Comparison of ENCODE assay signal across 8 cellular contexts in genomic region chr16:381788-382717, GRCh38. TPM values are rescaled to one million over a fixed set of nuclear protein-coding genes. Genes with fewer than 3 reads are reported as not detected.
A peak's percentile ranks its signal among the peaks of the same experiment; 100 is the strongest.
DNase-seq lines count a peak whose midpoint lies in the region; ATAC-seq and TF ChIP-seq lines count a peak whose summit lies in the region.

PGAP6 (minus strand) TSS chr16:381978; CDS start chr16:381821, 157 bp downstream.

- H3K9me3 ChIP-seq in neutrophil (no peaks in the 10 kb centered on the region), thoracic aorta (no peaks in the 10 kb centered on the region)

- H3K36me3 ChIP-seq in neutrophil (peaks cover 9% of the 10 kb centered on the region), thoracic aorta (peaks cover 4% of the 10 kb centered on the region)

- no peaks in the 10 kb centered on the region for H3K27me3 ChIP-seq in neutrophil
- no peaks in the 10 kb centered on the region for H3K27me3 ChIP-seq in thoracic aorta (replicated peaks; ENCODE audit: insufficient read depth)

- TF ChIP-seq CTCF in neutrophil (IDR thresholded peaks at IDR 0.05) (no peak), thoracic aorta (IDR thresholded peaks at IDR 0.05) (no peak)

- ATAC-seq in HG03039 (IDR thresholded peaks at IDR 0.05; ENCODE audit: unreplicated experiment) (peak; percentile 44), thoracic aorta (ENCODE audit: insufficient number of reproducible peaks, low FRiP score, low read depth) (peak; percentile 45)

- H3K4me3 ChIP-seq in neutrophil (ENCODE audit: low read depth in 1 of 2, low read length in 1 of 2) (peak within 1 kb of the TSS; percentile 80 to 84), thoracic aorta (peak within 1 kb of the TSS; percentile 93)

- DNase-seq in NCI-H2107 (lab: John Stamatoyannopoulos, UW): peak; percentile 66
- no peak for DNase-seq in NCI-H2107 treated with DMSO at 0.1 percent for 48 hours (lab: John Stamatoyannopoulos, UW; ENCODE audit: unreplicated experiment)
- peak; percentile 49 for DNase-seq in RPMI7951 (ENCODE audit: low read depth)
- peak; percentile 64 for DNase-seq in activated naive CD4-positive, alpha-beta T cell treated with Interleukin-2 at 50 U/mL for 16 hours
- DNase-seq in globus pallidus (ENCODE audit: low spot score): peak; percentile 77
- DNase-seq in thoracic aorta (ENCODE audit: low spot score): no peak

- H3K27ac ChIP-seq in neutrophil: peak within 1 kb of the TSS; percentile 97
- H3K27ac ChIP-seq in thoracic aorta: peak within 1 kb of the TSS; percentile 22 to 52

- H3K4me1 ChIP-seq in neutrophil (ENCODE audit: control insufficient read depth in 1 of 2, insufficient read depth in 1 of 2, low read depth in 1 of 2, low read length in 1 of 2): peaks cover 53 to 57% of the 10 kb centered on the region in 2 experiments
- peaks cover 9 to 31% of the 10 kb centered on the region in 2 donors for H3K4me1 ChIP-seq in thoracic aorta (ENCODE audit: control insufficient read depth in 1 of 2, low read depth in 2 of 2)

RNA-seq across cellular contexts. Expression of gene PGAP6, which starts in this region (rescaled TPM):
- 20.2 and 25.8 TPM in 2 replicates for total RNA-seq in RPMI7951 (2014; rRNA removed; shearing (Covaris generic))
- total RNA-seq in thoracic aorta: 10 to 100 TPM; 38.7 to 55.4 TPM

Comparison
In these comparisons a context has a peak if more than half of its experiments do, and no peak if none do; other contexts are left out.
1. DNase-seq: peak in NCI-H2107 (single experiment), RPMI7951 (single experiment), activated naive CD4-positive, alpha-beta T cell treated with Interleukin-2 at 50 U/mL for 16 hours (single experiment) and globus pallidus (single experiment); none in NCI-H2107 treated with DMSO at 0.1 percent for 48 hours (single experiment) and thoracic aorta (single experiment).